ENCODE assay signal across 14 cellular contexts in the genomic region with DNA sequence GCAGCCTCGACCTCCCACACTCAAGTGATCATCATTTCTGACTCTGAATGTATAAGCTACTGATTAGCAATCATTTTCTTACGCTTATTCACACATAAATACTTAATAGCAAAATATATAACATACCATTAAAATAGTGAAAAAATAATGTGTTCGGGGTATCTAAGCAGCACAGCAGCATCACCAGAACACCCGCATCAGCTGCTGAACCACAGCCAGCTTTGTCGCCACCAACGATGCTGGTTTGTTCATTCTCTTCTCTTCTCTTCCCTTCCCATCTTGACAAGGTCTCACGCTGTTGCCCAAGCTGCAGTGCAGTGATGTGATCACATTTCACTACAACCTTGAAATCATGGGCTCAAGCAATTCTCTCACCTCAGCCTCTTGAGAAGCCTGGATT.
A peak's percentile ranks its signal among the peaks of the same experiment; 100 is the strongest.
DNase-seq lines count a peak whose midpoint lies in the region; ATAC-seq, FAIRE-seq and TF ChIP-seq lines count a peak whose summit lies in the region.
"Had no signal": no experiment of that assay in that cellular context is flagged by ENCODE, and none has a peak within 500 bp of the region (broad histone marks: within the 10 kb centered on the region; RNA-seq: fewer than 3 reads in every experiment).

No MANE protein-coding gene starts in this region.

- no peak overlapping the region for H2BK5ac ChIP-seq in IMR-90 (ENCODE audit: low read depth, low read length, poor library complexity, severe bottlenecking)

- in situ Hi-C loops in HepG2 (cut with HindIII; ENCODE audit: extremely low pct_ligation_motif_present, low pct_unique_long_range_greater_than_20kb) = no loop called here
- in situ Hi-C loops in IMR-90 (cut with MboI; ENCODE audit: low sequenced_read_pairs) = no loop called here

- no peak overlapping the region for H3K18ac ChIP-seq in IMR-90 (ENCODE audit: low read depth, low read length)

- TF ChIP-seq RAD21 in HepG2 (CRISPR knock-in tag; IDR thresholded peaks at IDR 0.05) = no peak
- TF ChIP-seq RAD21 in IMR-90 (IDR thresholded peaks at IDR 0.05; ENCODE audit: low read length) = no peak

- H3K4me1 ChIP-seq in HepG2 (ENCODE audit: insufficient read depth, low read length) (peaks cover 14% of the 10 kb centered on the region; the same call in 1 of the 2 replicates), right lobe of liver (no peaks in the 10 kb centered on the region), IMR-90 (ENCODE audit: control insufficient read depth, insufficient read depth, low read length) (peaks cover 14% of the 10 kb centered on the region)

- peaks cover 16% of the 10 kb centered on the region for H3K9me1 ChIP-seq in IMR-90 (ENCODE audit: insufficient read depth, low read length)

- BruUV-seq in HepG2 (replicated peaks; lab: Mats Ljungman, UMichigan) (no TSS peak), IMR-90 (replicated peaks; lab: Mats Ljungman, UMichigan) (no TSS peak)

- ATAC-seq in HepG2 = no peak
- no peak for ATAC-seq in right lobe of liver
- no peak for ATAC-seq in IMR-90 (ENCODE audit: low read depth)
- ATAC-seq: HCT116 had no signal

- TF ChIP-seq CTCF in HepG2 (CRISPR knock-in tag; IDR thresholded peaks at IDR 0.05) (no peak), right lobe of liver (IDR thresholded peaks at IDR 0.05) (no peak), IMR-90 (conservative IDR thresholded peaks at IDR 0.05; ENCODE audit: low read depth, low read length) (no peak), coronary artery (IDR thresholded peaks at IDR 0.05) (no peak)

- no peak overlapping the region; the same call in 1 of the 2 replicates for H4K91ac ChIP-seq in IMR-90 (ENCODE audit: insufficient read depth, low read depth, low read length)

- H3K4me3 ChIP-seq in HepG2 (replicated peaks in 1 of 3; ENCODE audit: insufficient read depth in 1 of 3, low read depth in 2 of 3, low read length in 3 of 3) (no peak overlapping the region), right lobe of liver (no peak overlapping the region), IMR-90 (ENCODE audit: insufficient read depth, low read depth, low read length) (no peak overlapping the region), coronary artery (no peak overlapping the region)

- dilution Hi-C loops in IMR-90 (cut with HindIII; ENCODE audit: low sequenced_read_pairs, unreplicated experiment) = no loop called here

- POLR2A ChIA-PET in HepG2 (lab: Yijun Ruan, JAX) = no interaction called here
- POLR2A ChIA-PET in IMR-90 (lab: Charles Lee; ENCODE audit: unreplicated experiment) = no interaction called here

- H2AK9ac ChIP-seq in IMR-90 (replicated peaks; ENCODE audit: low read depth, low read length, poor library complexity) = no peak overlapping the region

- no peak for FAIRE-seq in HepG2 (lab: Jason Lieb, UNC)

- H3K27me3 ChIP-seq in HepG2 (ENCODE audit: control insufficient read depth in 1 of 2, insufficient read depth in 2 of 2, low read length in 2 of 2) (no peaks in the 10 kb centered on the region), right lobe of liver (no peaks in the 10 kb centered on the region), IMR-90 (ENCODE audit: control insufficient read depth, insufficient read depth, low read length) (no peaks in the 10 kb centered on the region)

- H3K79me2 ChIP-seq in HepG2 (ENCODE audit: insufficient read depth, low read length) = no peaks in the 10 kb centered on the region

- no peak overlapping the region for H4K5ac ChIP-seq in IMR-90 (ENCODE audit: low read depth, low read length)

- intact Hi-C loops in HepG2 (cut with micrococcal nuclease; ENCODE audit: unreplicated experiment) = no loop called here
- intact Hi-C loops in right lobe of liver (cut with DNase I) = no loop called here
- intact Hi-C loops in IMR-90 (cut with micrococcal nuclease) = loop anchor here (5.0 kb wide), 1 partner anchor 1140 kb away; no protein-coding TSS in a partner anchor

- TF ChIP-seq POLR2A in HepG2 (IDR thresholded peaks at IDR 0.05; ENCODE audit: insufficient read depth in 1 of 2, low read depth in 2 of 2, low read length in 2 of 2) (no peak), right lobe of liver (IDR thresholded peaks at IDR 0.05) (no peak), IMR-90 (IDR thresholded peaks at IDR 0.05; ENCODE audit: low read depth, low read length) (no peak)

- no peak overlapping the region for H2BK20ac ChIP-seq in IMR-90 (ENCODE audit: low read depth, low read length)

- no peak overlapping the region for H3K4ac ChIP-seq in IMR-90 (ENCODE audit: low read depth, low read length)

- 0 out of 3 replicates have a peak overlapping the region, but pooled peaks have one; percentile 5 for H2BK15ac ChIP-seq in IMR-90 (ENCODE audit: low read depth, low read length)

- H3K56ac ChIP-seq in IMR-90 (ENCODE audit: extremely low read depth, insufficient read depth, low read length) = no peak overlapping the region

- TF ChIP-seq EP300 in HepG2 (IDR thresholded peaks at IDR 0.05; ENCODE audit: low read depth in 2 of 2, low read length in 2 of 2) (no peak), HepG2 (CRISPR knock-in tag; IDR thresholded peaks at IDR 0.05; ENCODE audit: borderline replicate concordance) (no peak)

- H2AFZ ChIP-seq in HepG2 (ENCODE audit: low read length) (no peak overlapping the region), IMR-90 (replicated peaks; ENCODE audit: low read length, poor library complexity) (no peak overlapping the region)

- H3K23ac ChIP-seq in IMR-90 (ENCODE audit: low read depth, low read length) = no peak overlapping the region

- peaks cover 0 to 16% of the 10 kb centered on the region in 2 experiments; a peak in 1 of 4 replicates for H3K79me1 ChIP-seq in IMR-90 (ENCODE audit: low read depth in 1 of 2, low read length in 2 of 2)

- no peak overlapping the region for H4K8ac ChIP-seq in IMR-90 (ENCODE audit: low read depth in 2 of 2, low read length in 2 of 2)

- no peak overlapping the region for H3K14ac ChIP-seq in IMR-90 (replicated peaks; ENCODE audit: low read depth, low read length)

- H2AK5ac ChIP-seq in IMR-90 (ENCODE audit: low read depth, low read length) = no peak overlapping the region

- H3K9ac ChIP-seq in HepG2 (ENCODE audit: insufficient read depth, low read depth, low read length) (no peak overlapping the region), IMR-90 (ENCODE audit: low read depth, low read length) (no peak overlapping the region)

- no peak overlapping the region for H2BK120ac ChIP-seq in IMR-90 (ENCODE audit: low read depth, low read length)

- H3K9me3 ChIP-seq in HepG2 (ENCODE audit: low read length) (no peaks in the 10 kb centered on the region), right lobe of liver (no peaks in the 10 kb centered on the region), IMR-90 (ENCODE audit: control insufficient read depth, insufficient read depth, low read length) (no peaks in the 10 kb centered on the region)

- DNase-seq in HepG2 (ENCODE audit: low spot score) (no peak), right lobe of liver (no peak), IMR-90 (no peak), left kidney (ENCODE audit: low read depth, low spot score) (peak; percentile 59), hippocampal formation (lab: John Stamatoyannopoulos, UW) (no peak), NCI-H226 (no peak), coronary artery (ENCODE audit: low spot score) (no peak)
- DNase-seq in activated CD8-positive, alpha-beta memory T cell treated with anti-CD3 and anti-CD28 coated beads, Interleukin-2, amount 50 U/mL, for 4 hours = no peak
- DNase-seq: ACHN; CD4-positive, alpha-beta memory T cell; GF-D8 had no signal

- WGBS in HepG2 (ENCODE audit: low lambda C conversion rate) = 83% methylated on average over 7 of the region's 7 CpGs
- WGBS in right lobe of liver (ENCODE audit: insufficient coverage, low coverage, low lambda C conversion rate, missing lambda C conversion rate) = 75% methylated on average over 4 of the region's 7 CpGs
- no CpG with 5 or more reads among the region's 7 CpGs for WGBS in IMR-90 (ENCODE audit: extremely low coverage in 2 of 2, insufficient read length in 1 of 2), 2 experiments

- H3K36me3 ChIP-seq in HepG2 (replicated peaks in 1 of 2; ENCODE audit: control insufficient read depth in 1 of 2, insufficient read depth in 2 of 2, low read length in 2 of 2) (no peaks in the 10 kb centered on the region; a peak in 1 of 5 replicates), right lobe of liver (no peaks in the 10 kb centered on the region), IMR-90 (ENCODE audit: control insufficient read depth, insufficient read depth, low read length) (no peaks in the 10 kb centered on the region)

- CTCF ChIA-PET in HepG2 (lab: Yijun Ruan, JAX; ENCODE audit: low intra/inter-chr PET ratio, low total read pairs) (no interaction called here), IMR-90 (lab: Yijun Ruan, JAX) (no interaction called here)

- H3K27ac ChIP-seq in HepG2 (ENCODE audit: extremely low read length, insufficient read depth, low read length) (no peak overlapping the region), right lobe of liver (no peak overlapping the region), IMR-90 (ENCODE audit: insufficient read depth, low read length) (no peak overlapping the region), coronary artery (no peak overlapping the region)
- H3K27ac ChIP-seq: C4-2B, HL-60 had no signal

- no peaks in the 10 kb centered on the region for H4K20me1 ChIP-seq in HepG2 (ENCODE audit: insufficient read depth, low read length)
- no peaks in the 10 kb centered on the region for H4K20me1 ChIP-seq in IMR-90 (ENCODE audit: insufficient read depth, low read length)

- H3K4me2 ChIP-seq in HepG2 (ENCODE audit: low read depth, low read length) = no peak overlapping the region
- H3K4me2 ChIP-seq in IMR-90 (ENCODE audit: low read depth, low read length) = no peak overlapping the region

TF ChIP-seq in HepG2, 621 proteins besides CTCF, POLR2A, EP300 and RAD21 (continues in another document):
- TF ChIP-seq PAX8 (CRISPR knock-in tag; IDR thresholded peaks at IDR 0.05; ENCODE audit: borderline replicate concordance) = no peak
- TF ChIP-seq HNRNPK (IDR thresholded peaks at IDR 0.05; ENCODE audit: low read depth, low read length, poor library complexity, severe bottlenecking) = peak; percentile 87
- no peak for TF ChIP-seq SP140L (CRISPR knock-in tag; IDR thresholded peaks at IDR 0.05; ENCODE audit: borderline replicate concordance)
- TF ChIP-seq NRL (CRISPR knock-in tag; IDR thresholded peaks at IDR 0.05; ENCODE audit: borderline replicate concordance) = no peak
- TF ChIP-seq POLR2AphosphoS5 (IDR thresholded peaks at IDR 0.05; ENCODE audit: low read depth, low read length) = no peak
- peak; percentile 31 for TF ChIP-seq PCBP2 (optimal IDR thresholded peaks at IDR 0.05; ENCODE audit: low read depth, low read length, poor library complexity, severe bottlenecking)

TF ChIP-seq in IMR-90, 13 proteins besides CTCF, POLR2A, EP300 and RAD21 (continues in another document):
- no peak for TF ChIP-seq CHD1 (IDR thresholded peaks at IDR 0.05; ENCODE audit: low read depth, low read length)
- TF ChIP-seq, protein P1, sequence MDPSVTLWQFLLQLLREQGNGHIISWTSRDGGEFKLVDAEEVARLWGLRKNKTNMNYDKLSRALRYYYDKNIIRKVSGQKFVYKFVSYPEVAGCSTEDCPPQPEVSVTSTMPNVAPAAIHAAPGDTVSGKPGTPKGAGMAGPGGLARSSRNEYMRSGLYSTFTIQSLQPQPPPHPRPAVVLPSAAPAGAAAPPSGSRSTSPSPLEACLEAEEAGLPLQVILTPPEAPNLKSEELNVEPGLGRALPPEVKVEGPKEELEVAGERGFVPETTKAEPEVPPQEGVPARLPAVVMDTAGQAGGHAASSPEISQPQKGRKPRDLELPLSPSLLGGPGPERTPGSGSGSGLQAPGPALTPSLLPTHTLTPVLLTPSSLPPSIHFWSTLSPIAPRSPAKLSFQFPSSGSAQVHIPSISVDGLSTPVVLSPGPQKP (IDR thresholded peaks at IDR 0.05; ENCODE audit: borderline replicate concordance, low read depth, low read length) = no peak
